In genomic region chr10:81905161-81905560, GRCh38 we compare ENCODE assay signal across 19 cellular contexts. TPM values are rescaled to one million over a fixed set of nuclear protein-coding genes. Genes with fewer than 3 reads are reported as not detected.
DNase-seq lines count a peak whose midpoint lies in the region; ATAC-seq and TF ChIP-seq lines count a peak whose summit lies in the region.
"Had no signal": no experiment of that assay in that cellular context is flagged by ENCODE, and none has a peak within 500 bp of the region (broad histone marks: within the 10 kb centered on the region; RNA-seq: fewer than 3 reads in every experiment).

No MANE protein-coding gene starts in this region.

- H3K4me1 Mint-ChIP-seq in MCF 10A (ENCODE audit: insufficient read depth, unreplicated experiment) (peaks cover 15% of the 10 kb centered on the region), WTC11 (peaks cover 47% of the 10 kb centered on the region)
- H3K4me1 Mint-ChIP-seq: B cell had no signal

- in situ Hi-C loops in mammary epithelial cell (cut with MboI; ENCODE audit: low sequenced_read_pairs in 2 of 2), result no loop called here

- H3K36me3 ChIP-seq in mammary epithelial cell (ENCODE audit: insufficient read depth, low read length) (no peaks in the 10 kb centered on the region), esophagus muscularis mucosa (no peaks in the 10 kb centered on the region)

- dilution Hi-C loops in mammary epithelial cell (cut with HindIII; ENCODE audit: low sequenced_read_pairs), result no loop called here

- WGBS in mammary epithelial cell (ENCODE audit: low coverage, missing lambda C conversion rate), result 0% methylated on average over 4 of the region's 4 CpGs
- WGBS in esophagus muscularis mucosa, result 84% methylated on average over 4 of the region's 4 CpGs

- H3K4me3 ChIP-seq in mammary epithelial cell (replicated peaks in 1 of 3; ENCODE audit: insufficient read depth in 1 of 3, low read depth in 2 of 3, low read length in 3 of 3), result no peak overlapping the region
- no peak overlapping the region for H3K4me3 ChIP-seq in esophagus muscularis mucosa
- H3K4me3 ChIP-seq: A549; BLaER1 treated with 17β-estradiol and CSF1 and Interleukin-3, amounts not matched to agents 10 nM and 100 nM had no signal

- no peak overlapping the region for H3K9ac ChIP-seq in mammary epithelial cell (ENCODE audit: insufficient read depth, low read length)
- H3K9ac ChIP-seq: BLaER1 treated with 17β-estradiol and CSF1 and Interleukin-3, amounts not matched to agents 10 nM and 100 nM had no signal

- POLR2A ChIA-PET in MCF 10A (lab: Yijun Ruan, JAX) (no interaction called here), WTC11 (lab: Charles Lee) (no interaction called here)

- no peak overlapping the region for H2AFZ ChIP-seq in mammary epithelial cell (ENCODE audit: low read depth, low read length)

- TF ChIP-seq POLR2A in esophagus muscularis mucosa (IDR thresholded peaks at IDR 0.05; ENCODE audit: low read depth), result no peak

- H3K9me3 Mint-ChIP-seq in MCF 10A (ENCODE audit: unreplicated experiment) (peaks cover 8% of the 10 kb centered on the region), WTC11 (no peaks in the 10 kb centered on the region)
- H3K9me3 Mint-ChIP-seq: CD8-positive, alpha-beta T cell had no signal

- H3K79me2 ChIP-seq in mammary epithelial cell (ENCODE audit: insufficient read depth, low read length), result no peaks in the 10 kb centered on the region

- DNase-seq in MCF 10A (ENCODE audit: unreplicated experiment) (peak; percentile 15), mammary epithelial cell (no peak), WTC11 (ENCODE audit: low spot score) (no peak), esophagus muscularis mucosa (ENCODE audit: extremely low spot score) (peak; percentile 29), NCI-H1417 treated with DMSO at 0.1 percent for 48 hours (lab: John Stamatoyannopoulos, UW) (no peak)
- DNase-seq: AML-193; Caco-2; Calu3; CD4-positive, alpha-beta T cell; CD8-positive, alpha-beta T cell; DMS79 treated with DMSO at 0.1 percent for 48 hours; GF-D8 had no signal

- TF ChIP-seq CTCF in MCF 10A (IDR thresholded peaks at IDR 0.05; ENCODE audit: unreplicated experiment), result no peak
- TF ChIP-seq CTCF in mammary epithelial cell (conservative IDR thresholded peaks at IDR 0.05 in 1 of 2, IDR thresholded peaks at IDR 0.05 in 1 of 2; ENCODE audit: extremely low read depth in 1 of 2, insufficient read depth in 1 of 2, low read depth in 1 of 2, low read length in 2 of 2), result no peak
- no peak for TF ChIP-seq CTCF in WTC11 (IDR thresholded peaks at IDR 0.05)
- TF ChIP-seq CTCF in esophagus muscularis mucosa (IDR thresholded peaks at IDR 0.05), result no peak

- H3K27me3 ChIP-seq in mammary epithelial cell (ENCODE audit: insufficient read depth, low read length), result no peaks in the 10 kb centered on the region
- peaks cover 0 to 4% (median 0%) of the 10 kb centered on the region in 4 donors for H3K27me3 ChIP-seq in esophagus muscularis mucosa
- H3K27me3 ChIP-seq: BLaER1 treated with 17β-estradiol and CSF1 and Interleukin-3, amounts not matched to agents 10 nM and 100 nM had no signal

- H3K27me3 Mint-ChIP-seq in MCF 10A (ENCODE audit: insufficient read depth, unreplicated experiment) (no peaks in the 10 kb centered on the region), WTC11 (ENCODE audit: low read depth) (no peaks in the 10 kb centered on the region)
- H3K27me3 Mint-ChIP-seq: B cell; CD4-positive, alpha-beta T cell had no signal

- H3K27ac ChIP-seq in mammary epithelial cell (ENCODE audit: insufficient read depth, low read depth, low read length) (no peak overlapping the region), esophagus muscularis mucosa (replicated peaks in 1 of 4) (no peak overlapping the region)
- H3K27ac ChIP-seq: 22Rv1; A549; BLaER1 treated with 17β-estradiol and CSF1 and Interleukin-3, amounts not matched to agents 10 nM and 100 nM; C4-2B had no signal

- H3K27ac Mint-ChIP-seq in MCF 10A (ENCODE audit: low read depth, unreplicated experiment) (no peak overlapping the region), WTC11 (peak overlapping the region; percentile 29; the same call in 1 of the 2 replicates)
- H3K27ac Mint-ChIP-seq: B cell; CD4-positive, alpha-beta T cell; CD8-positive, alpha-beta T cell had no signal

- no peak overlapping the region for H3K4me2 ChIP-seq in mammary epithelial cell (ENCODE audit: insufficient read depth, low read depth, low read length)
- H3K4me2 ChIP-seq: A549; BLaER1 treated with 17β-estradiol and CSF1 and Interleukin-3, amounts not matched to agents 10 nM and 100 nM had no signal

- CTCF ChIA-PET in MCF 10A (lab: Yijun Ruan, JAX) (no interaction called here), mammary epithelial cell (lab: Charles Lee; ENCODE audit: low non-redundant PET) (no interaction called here), WTC11 (lab: Charles Lee) (no interaction called here)

- no peaks in the 10 kb centered on the region for H3K36me3 Mint-ChIP-seq in MCF 10A (ENCODE audit: insufficient read depth, unreplicated experiment)
- no peaks in the 10 kb centered on the region for H3K36me3 Mint-ChIP-seq in WTC11
- H3K36me3 Mint-ChIP-seq: CD8-positive, alpha-beta T cell had no signal

- H3K4me3 Mint-ChIP-seq in MCF 10A (ENCODE audit: unreplicated experiment) (no peak overlapping the region), WTC11 (no peak overlapping the region)
- H3K4me3 Mint-ChIP-seq: B cell; CD4-positive, alpha-beta T cell; CD8-positive, alpha-beta T cell had no signal

- intact Hi-C loops in MCF 10A (cut with micrococcal nuclease), result no loop called here
- intact Hi-C loops in mammary epithelial cell (cut with micrococcal nuclease), result no loop called here
- intact Hi-C loops in esophagus muscularis mucosa (cut with DNase I), result no loop called here

- no TSS peak for BruUV-seq in MCF 10A (replicated peaks; lab: Mats Ljungman, UMichigan)
- no TSS peak for BruUV-seq in mammary epithelial cell (replicated peaks; lab: Mats Ljungman, UMichigan)

- ATAC-seq in WTC11 (no peak), GM19397 (IDR thresholded peaks at IDR 0.05; ENCODE audit: unreplicated experiment) (no peak)
- ATAC-seq: A549; CD8-positive, alpha-beta T cell had no signal

- H3K4me1 ChIP-seq in mammary epithelial cell (ENCODE audit: insufficient read depth, low read length), result no peaks in the 10 kb centered on the region
- H3K4me1 ChIP-seq in esophagus muscularis mucosa, result no peaks in the 10 kb centered on the region
- H3K4me1 ChIP-seq: A549, Caco-2 had no signal

- H4K20me1 ChIP-seq in mammary epithelial cell (ENCODE audit: insufficient read depth, low read length), result no peaks in the 10 kb centered on the region

- H3K9me3 ChIP-seq in mammary epithelial cell (replicated peaks; ENCODE audit: insufficient read depth, low read length), result peaks cover 7% of the 10 kb centered on the region
- no peaks in the 10 kb centered on the region for H3K9me3 ChIP-seq in esophagus muscularis mucosa
- H3K9me3 ChIP-seq: A549; BLaER1 treated with 17β-estradiol and CSF1 and Interleukin-3, amounts not matched to agents 10 nM and 100 nM; Caco-2 had no signal

- no peak for TF ChIP-seq EP300 in esophagus muscularis mucosa (IDR thresholded peaks at IDR 0.05)

TF ChIP-seq in WTC11, 78 proteins besides CTCF, POLR2A, EP300 and RAD21:
- TF ChIP-seq ZNF396 (CRISPR knock-in tag; IDR thresholded peaks at IDR 0.05; ENCODE audit: borderline replicate concordance), result no peak
- TF ChIP-seq E2F4 (CRISPR knock-in tag; IDR thresholded peaks at IDR 0.05; ENCODE audit: borderline replicate concordance, low read depth), result no peak
- no peak for TF ChIP-seq FOXP4 (CRISPR knock-in tag; IDR thresholded peaks at IDR 0.05)
- no peak for TF ChIP-seq USF2 (CRISPR knock-in tag; IDR thresholded peaks at IDR 0.05)

RNA-seq across cellular contexts. Expression of gene NRG3, which starts 30.2 kb away (rescaled TPM):
- not detected in 2 replicates for total RNA-seq in MCF 10A (2022)
- total RNA-seq in mammary epithelial cell, result not detected
- polyA plus RNA-seq in mammary epithelial cell, result not detected
- polyA minus RNA-seq in mammary epithelial cell, result not detected
- total RNA-seq in WTC11 (2021), result 7.0 to 8.4 TPM (median 7.3 TPM) in 3 replicates
- under 1 TPM; under 0.01 to 0.65 (median 0.17) TPM for total RNA-seq in esophagus muscularis mucosa
- total RNA-seq: B cell; CD4-positive, alpha-beta T cell; CD8-positive, alpha-beta T cell had no signal
- polyA plus RNA-seq: A549, BJ had no signal

Comparison
In these comparisons a context has a peak if more than half of its experiments do, and no peak if none do; other contexts are left out.
1. DNase-seq: peak in MCF 10A (single experiment) and esophagus muscularis mucosa (single experiment); none in mammary epithelial cell (single experiment), WTC11 (single experiment) and NCI-H1417 treated with DMSO at 0.1 percent for 48 hours (single experiment).